8 cellular contexts compared by ENCODE assay signal in genomic region chrX:155880586-155881157, GRCh38. TPM values are rescaled to one million over a fixed set of nuclear protein-coding genes. Genes with fewer than 3 reads are reported as not detected.
DNase-seq lines count a peak whose midpoint lies in the region; ATAC-seq and TF ChIP-seq lines count a peak whose summit lies in the region.

No MANE protein-coding gene starts in this region.

- TF ChIP-seq CTCF in fibroblast of mammary gland (conservative IDR thresholded peaks at IDR 0.05; ENCODE audit: control insufficient read depth, insufficient read depth, low read depth, low read length) (no peak), progenitor cell of endocrine pancreas (IDR thresholded peaks at IDR 0.05; ENCODE audit: unreplicated experiment) (no peak)

- H3K36me3 ChIP-seq in ACC112 (ENCODE audit: insufficient read depth, low read length) = no peaks in the 10 kb centered on the region

- peak overlapping the region; percentile 2 for H3K27ac Mint-ChIP-seq in progenitor cell of endocrine pancreas

- H3K27ac ChIP-seq in ACC112 (ENCODE audit: low read depth, low read length) = no peak overlapping the region
- H3K27ac ChIP-seq in caudate nucleus (ENCODE audit: low read depth, low read length) = no peak overlapping the region

- H3K4me1 ChIP-seq in ACC112 (ENCODE audit: control insufficient read depth, insufficient read depth, low read length, unreplicated experiment) = peaks cover 5% of the 10 kb centered on the region

- no peaks in the 10 kb centered on the region for H3K27me3 ChIP-seq in ACC112 (ENCODE audit: insufficient read depth, low read length)

- peaks cover 3% of the 10 kb centered on the region for H3K27me3 Mint-ChIP-seq in progenitor cell of endocrine pancreas

- peak overlapping the region; percentile 85 for H3K4me3 ChIP-seq in ACC112 (ENCODE audit: low read depth, low read length)
- peak overlapping the region; percentile 79 for H3K4me3 ChIP-seq in fibroblast of mammary gland (ENCODE audit: control insufficient read depth, low read depth, low read length)

- DNase-seq in fibroblast of mammary gland (ENCODE audit: low read depth) (no peak), progenitor cell of endocrine pancreas (ENCODE audit: low spot score, unreplicated experiment) (no peak), caudate nucleus (lab: John Stamatoyannopoulos, UW) (no peak), MV-4-11 (lab: John Stamatoyannopoulos, UW) (no peak), SK-N-DZ (ENCODE audit: low spot score) (no peak)

- peaks cover 5% of the 10 kb centered on the region for H3K4me1 Mint-ChIP-seq in progenitor cell of endocrine pancreas (ENCODE audit: low read depth)

- ATAC-seq in GM19455 (IDR thresholded peaks at IDR 0.05; ENCODE audit: unreplicated experiment) (peak; percentile 29), SK-N-SH treated with all-trans-retinoic acid at 6 μM for 48 hours (peak; percentile 51)

- peaks cover 8% of the 10 kb centered on the region for H3K9me3 Mint-ChIP-seq in progenitor cell of endocrine pancreas (ENCODE audit: low read depth)

- peaks cover 23% of the 10 kb centered on the region for H3K79me2 ChIP-seq in ACC112 (ENCODE audit: control insufficient read depth, insufficient read depth, low read length, unreplicated experiment)

- H3K4me3 Mint-ChIP-seq in progenitor cell of endocrine pancreas (ENCODE audit: low read depth) = peak overlapping the region; percentile 91

- peaks cover 2% of the 10 kb centered on the region for H3K36me3 Mint-ChIP-seq in progenitor cell of endocrine pancreas (ENCODE audit: insufficient read depth)

- peak overlapping the region; percentile 72 for H2AFZ ChIP-seq in ACC112 (ENCODE audit: low read length, unreplicated experiment)

TF ChIP-seq in SK-N-SH treated with all-trans-retinoic acid at 6 μM for 48 hours, 23 proteins besides CTCF, POLR2A, EP300 and RAD21:
- TF ChIP-seq ZFP30 (CRISPR knock-in tag; IDR thresholded peaks at IDR 0.05) (peak; percentile 65; the same call in 1 of the 2 replicates), ARNTL (CRISPR knock-in tag; IDR thresholded peaks at IDR 0.05; ENCODE audit: borderline replicate concordance, low read depth) (no peak), TSHZ2 (CRISPR knock-in tag; IDR thresholded peaks at IDR 0.05) (no peak), OSR1 (CRISPR knock-in tag; IDR thresholded peaks at IDR 0.05) (no peak), CSRNP3 (CRISPR knock-in tag; IDR thresholded peaks at IDR 0.05) (no peak)
TF ChIP-seq in SK-N-SH treated with all-trans-retinoic acid at 6 μM for 48 hours: peak in this region for 1.

RNA-seq across cellular contexts. Expression of gene VAMP7, which starts 0.5 kb away (rescaled TPM):
- total RNA-seq in progenitor cell of endocrine pancreas = 20.8 and 22.2 TPM in 2 replicates
- 41.8 and 45.6 TPM in 2 replicates for polyA plus RNA-seq in SK-N-DZ (2014; cell fraction: cytosol; rRNA removed)
- polyA plus RNA-seq in SK-N-DZ (2014; cell fraction: nucleus; rRNA removed) = 14.4 and 19.1 TPM in 2 replicates
